23 cellular contexts compared by ENCODE assay signal in the genomic region with DNA sequence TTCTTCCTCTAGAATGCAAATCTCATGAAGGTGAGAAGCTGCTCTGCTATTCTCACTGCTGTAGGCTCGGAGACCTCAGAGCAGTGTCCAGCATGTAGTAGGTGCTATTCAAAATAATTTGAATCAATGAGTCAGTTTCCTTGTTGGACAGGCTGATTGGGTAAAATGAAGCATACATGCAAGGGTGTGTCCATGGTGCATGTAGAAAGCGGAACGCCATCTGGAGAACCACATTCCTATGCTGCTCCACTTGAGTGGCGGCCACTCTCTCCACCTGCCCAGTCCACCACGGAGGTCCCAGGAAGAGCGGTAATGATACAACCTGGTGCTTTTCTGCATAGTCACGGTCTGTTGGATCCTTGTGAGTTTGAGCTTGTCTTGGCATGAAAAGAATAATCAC.
"Had no signal": no experiment of that assay in that cellular context is flagged by ENCODE, and none has a peak within 500 bp of the region (broad histone marks: within the 10 kb centered on the region; RNA-seq: fewer than 3 reads in every experiment).

No MANE protein-coding gene starts in this region.

- H3K27me3 ChIP-seq: gastrocnemius medialis, neural progenitor cell, ovary, sigmoid colon, suprapubic skin, thyroid gland, upper lobe of left lung, vagina had no signal

- H3K9me3 ChIP-seq: gastrocnemius medialis, lower lobe of right lung, ovary, sigmoid colon, suprapubic skin, thyroid gland, upper lobe of left lung, vagina had no signal

- H3K4me2 ChIP-seq: neural progenitor cell had no signal

- H3K36me3 ChIP-seq: gastrocnemius medialis, left ventricle myocardium inferior, lower lobe of right lung, neural progenitor cell, ovary, sigmoid colon, suprapubic skin, thyroid gland, upper lobe of left lung, vagina had no signal

- H3K4me3 ChIP-seq: gastrocnemius medialis, left ventricle myocardium inferior, lower lobe of right lung, neural progenitor cell, ovary, sigmoid colon, suprapubic skin, thyroid gland, upper lobe of left lung, vagina had no signal

- H3K9ac ChIP-seq: neural progenitor cell had no signal

- H3K9me3 Mint-ChIP-seq: dendritic cell treated with granulocyte-macrophage colony-stimulating factor and Interleukin-4, amounts not matched to agents 40 ng/mL and 50 ng/mL, for 4 days; natural killer cell treated with Interleukin-12 subunit alpha and Interleukin-12 subunit beta and Interleukin-15 and Interleukin-18, amount 100 ng/mL, for 72 hours; neural progenitor cell had no signal

- H3K27ac ChIP-seq: gastrocnemius medialis, left ventricle myocardium inferior, lower lobe of right lung, neural progenitor cell, ovary, sigmoid colon, suprapubic skin, thyroid gland, upper lobe of left lung, vagina had no signal

- H3K4me3 Mint-ChIP-seq: dendritic cell treated with granulocyte-macrophage colony-stimulating factor and Interleukin-4, amounts not matched to agents 40 ng/mL and 50 ng/mL, for 4 days; natural killer cell treated with Interleukin-12 subunit alpha and Interleukin-12 subunit beta and Interleukin-15 and Interleukin-18, amount 100 ng/mL, for 72 hours; neural progenitor cell had no signal

- H3K27ac Mint-ChIP-seq: dendritic cell treated with granulocyte-macrophage colony-stimulating factor and Interleukin-4, amounts not matched to agents 40 ng/mL and 50 ng/mL, for 4 days; natural killer cell treated with Interleukin-12 subunit alpha and Interleukin-12 subunit beta and Interleukin-15 and Interleukin-18, amount 100 ng/mL, for 72 hours; neural progenitor cell; progenitor cell of endocrine pancreas had no signal

- DNase-seq: cerebellar nuclear complex; gastrocnemius medialis; glutamatergic neuron; islet precursor cell; left ventricle myocardium inferior; lower lobe of right lung; mesenchymal stem cell; midbrain; nucleus accumbens; ovary; retina; sigmoid colon; small intestine; stimulated activated CD4-positive, alpha-beta T cell treated with anti-CD3 and anti-CD28 coated beads, Interleukin-12 subunit alpha, Interleukin-12 subunit beta, amount 100 ng/mL, for 4 hours; stimulated activated naive CD8-positive, alpha-beta T cell treated with anti-CD3 and anti-CD28 coated beads, Interleukin-15, Interleukin-2, amounts not matched to agents 100 U/mL and 50 U/mL, for 24 hours; upper lobe of left lung had no signal

- H2AFZ ChIP-seq: neural progenitor cell had no signal

- ATAC-seq: gastrocnemius medialis; natural killer cell treated with Interleukin-12 subunit alpha and Interleukin-12 subunit beta and Interleukin-15 and Interleukin-18, amount 100 ng/mL, for 72 hours; stimulated activated naive CD8-positive, alpha-beta T cell treated with anti-CD3 and anti-CD28 coated beads, Interleukin-15, Interleukin-2, amounts not matched to agents 100 U/mL and 50 U/mL, for 24 hours had no signal

- H3K4me1 ChIP-seq: left ventricle myocardium inferior, lower lobe of right lung, sigmoid colon, suprapubic skin, upper lobe of left lung, vagina had no signal

- H3K36me3 Mint-ChIP-seq: natural killer cell treated with Interleukin-12 subunit alpha and Interleukin-12 subunit beta and Interleukin-15 and Interleukin-18, amount 100 ng/mL, for 72 hours; neural progenitor cell had no signal
